17 cellular contexts compared by ENCODE assay signal in the genomic region with DNA sequence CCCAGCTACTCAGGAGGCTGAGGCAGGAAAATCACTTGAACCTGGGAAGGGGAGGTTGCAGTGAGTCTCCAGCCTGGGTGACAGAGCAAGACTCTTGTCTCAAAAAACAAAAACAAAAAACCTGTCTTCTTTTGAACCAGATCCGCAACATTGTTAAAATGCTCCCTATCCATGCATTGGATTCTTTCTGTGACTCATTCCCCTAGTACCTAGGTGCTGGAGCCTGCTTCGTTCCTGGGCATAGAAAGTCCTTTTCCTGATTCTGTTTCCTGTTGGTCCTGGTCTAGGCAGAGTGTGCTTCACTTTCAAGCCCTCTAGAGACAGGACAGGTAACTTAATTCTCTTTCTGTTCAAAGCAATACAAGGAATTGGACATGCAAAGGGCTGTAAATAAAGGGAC. TPM values are rescaled to one million over a fixed set of nuclear protein-coding genes. Genes with fewer than 3 reads are reported as not detected.
DNase-seq lines count a peak whose midpoint lies in the region; ATAC-seq, FAIRE-seq and TF ChIP-seq lines count a peak whose summit lies in the region.
"Had no signal": no experiment of that assay in that cellular context is flagged by ENCODE, and none has a peak within 500 bp of the region (broad histone marks: within the 10 kb centered on the region; RNA-seq: fewer than 3 reads in every experiment).

No MANE protein-coding gene starts in this region.

- H3K4me3 ChIP-seq in esophagus (ENCODE audit: low read depth in 1 of 2, low read length in 2 of 2) = no peak overlapping the region
- H3K4me3 ChIP-seq in pancreas = no peak overlapping the region
- H3K4me3 ChIP-seq: colonic mucosa had no signal

- no peak overlapping the region for H3K27ac Mint-ChIP-seq in activated T-helper 2 cell treated with anti-CD3 and anti-CD28 coated beads, Interferon-gamma antibody, Interleukin-2, Interleukin-4, amounts not matched to agents 10 μg/mL and 5 μg/mL and 100 μg/mL, durations not matched to agents 14 hours and 24 hours and 36 hours
- H3K27ac Mint-ChIP-seq in osteocyte (ENCODE audit: unreplicated experiment) = no peak overlapping the region
- H3K27ac Mint-ChIP-seq: activated naive CD8-positive, alpha-beta T cell treated with anti-CD3 and anti-CD28 coated beads, Interleukin-2, amount 50 U/mL, for 24 hours; HFFc6 had no signal

- H3K9me3 ChIP-seq in esophagus (ENCODE audit: control insufficient read depth in 2 of 2, insufficient read depth in 1 of 2, low read depth in 1 of 2, low read length in 1 of 2) = no peaks in the 10 kb centered on the region
- H3K9me3 ChIP-seq in pancreas = no peaks in the 10 kb centered on the region
- H3K9me3 ChIP-seq: BE2C, colonic mucosa had no signal

- H3K27me3 ChIP-seq in esophagus (ENCODE audit: control insufficient read depth in 1 of 2, insufficient read depth in 2 of 2, low read length in 2 of 2) (no peaks in the 10 kb centered on the region), pancreas (no peaks in the 10 kb centered on the region)
- H3K27me3 ChIP-seq: BE2C, colonic mucosa had no signal

- CTCF ChIA-PET in RWPE1 (lab: Yijun Ruan, JAX) = no interaction called here

- POLR2A ChIA-PET in RWPE1 (lab: Yijun Ruan, JAX; ENCODE audit: low non-redundant PET) = no interaction called here

- TF ChIP-seq CTCF in RWPE1 (conservative IDR thresholded peaks at IDR 0.05; ENCODE audit: low read depth) (no peak), pancreas (IDR thresholded peaks at IDR 0.05) (no peak), osteocyte (IDR thresholded peaks at IDR 0.05) (no peak)

- H3K4me3 Mint-ChIP-seq in activated T-helper 2 cell treated with anti-CD3 and anti-CD28 coated beads, Interferon-gamma antibody, Interleukin-2, Interleukin-4, amounts not matched to agents 10 μg/mL and 5 μg/mL and 100 μg/mL, durations not matched to agents 14 hours and 24 hours and 36 hours (ENCODE audit: low read depth) = no peak overlapping the region
- no peak overlapping the region for H3K4me3 Mint-ChIP-seq in osteocyte (ENCODE audit: unreplicated experiment)
- H3K4me3 Mint-ChIP-seq: activated naive CD8-positive, alpha-beta T cell treated with anti-CD3 and anti-CD28 coated beads, Interleukin-2, amount 50 U/mL, for 24 hours; HFFc6 had no signal

- H3K4me1 Mint-ChIP-seq in activated T-helper 2 cell treated with anti-CD3 and anti-CD28 coated beads, Interferon-gamma antibody, Interleukin-2, Interleukin-4, amounts not matched to agents 10 μg/mL and 5 μg/mL and 100 μg/mL, durations not matched to agents 14 hours and 24 hours and 36 hours (ENCODE audit: low read depth) = peaks cover 4% of the 10 kb centered on the region
- H3K4me1 Mint-ChIP-seq in osteocyte (ENCODE audit: unreplicated experiment) = peaks cover 24% of the 10 kb centered on the region

- H3K4me1 ChIP-seq in esophagus (ENCODE audit: control insufficient read depth in 2 of 2, insufficient read depth in 2 of 2, low read length in 1 of 2) (peaks cover 3 to 16% of the 10 kb centered on the region in 2 donors), pancreas (peaks cover 0 to 19% (median 3%) of the 10 kb centered on the region in 3 donors)
- H3K4me1 ChIP-seq: colonic mucosa had no signal

- no peaks in the 10 kb centered on the region for H3K36me3 Mint-ChIP-seq in activated T-helper 2 cell treated with anti-CD3 and anti-CD28 coated beads, Interferon-gamma antibody, Interleukin-2, Interleukin-4, amounts not matched to agents 10 μg/mL and 5 μg/mL and 100 μg/mL, durations not matched to agents 14 hours and 24 hours and 36 hours (ENCODE audit: low read depth)
- H3K36me3 Mint-ChIP-seq in osteocyte (ENCODE audit: unreplicated experiment) = peaks cover 5% of the 10 kb centered on the region

- no peaks in the 10 kb centered on the region for H3K9me3 Mint-ChIP-seq in activated T-helper 2 cell treated with anti-CD3 and anti-CD28 coated beads, Interferon-gamma antibody, Interleukin-2, Interleukin-4, amounts not matched to agents 10 μg/mL and 5 μg/mL and 100 μg/mL, durations not matched to agents 14 hours and 24 hours and 36 hours
- no peaks in the 10 kb centered on the region for H3K9me3 Mint-ChIP-seq in osteocyte (ENCODE audit: unreplicated experiment)
- H3K9me3 Mint-ChIP-seq: activated naive CD8-positive, alpha-beta T cell treated with anti-CD3 and anti-CD28 coated beads, Interleukin-2, amount 50 U/mL, for 24 hours; HFFc6 had no signal

- no peak for FAIRE-seq in pancreas (lab: Jason Lieb, UNC)

- intact Hi-C loops in pancreas (cut with DNase I) = no loop called here
- intact Hi-C loops in activated T-helper 2 cell treated with anti-CD3 and anti-CD28 coated beads, Interferon-gamma antibody, Interleukin-2, Interleukin-4, amounts not matched to agents 10 μg/mL and 5 μg/mL and 100 μg/mL, durations not matched to agents 14 hours and 24 hours and 36 hours (cut with micrococcal nuclease) = no loop called here

- H3K27ac ChIP-seq in RWPE1 (peak overlapping the region; percentile 34; the same call in 1 of the 2 replicates), esophagus (ENCODE audit: low read depth in 2 of 2, low read length in 1 of 2) (peak overlapping the region; percentile 79 to 85), pancreas (peak overlapping the region in 3 of 4 donors; percentile 7 to 26 (median 12))
- H3K27ac ChIP-seq: colonic mucosa had no signal

- peak in 3 of 4 donors; percentile 24 to 40 (median 27) for ATAC-seq in pancreas
- no peak for ATAC-seq in GM18867 (IDR thresholded peaks at IDR 0.05; ENCODE audit: unreplicated experiment)
- ATAC-seq: activated naive CD8-positive, alpha-beta T cell treated with anti-CD3 and anti-CD28 coated beads, Interleukin-2, amount 50 U/mL, for 24 hours had no signal

- H3K36me3 ChIP-seq in esophagus (ENCODE audit: control insufficient read depth in 2 of 2, insufficient read depth in 2 of 2, low read length in 1 of 2) (no peaks in the 10 kb centered on the region), pancreas (no peaks in the 10 kb centered on the region)
- H3K36me3 ChIP-seq: BE2C, colonic mucosa had no signal

- peaks cover 10% of the 10 kb centered on the region for H3K27me3 Mint-ChIP-seq in activated T-helper 2 cell treated with anti-CD3 and anti-CD28 coated beads, Interferon-gamma antibody, Interleukin-2, Interleukin-4, amounts not matched to agents 10 μg/mL and 5 μg/mL and 100 μg/mL, durations not matched to agents 14 hours and 24 hours and 36 hours (ENCODE audit: low read depth)
- H3K27me3 Mint-ChIP-seq in osteocyte (ENCODE audit: unreplicated experiment) = no peaks in the 10 kb centered on the region

- DNase-seq in HT-29 (ENCODE audit: low spot score) (peak; percentile 36), RWPE1 (ENCODE audit: low spot score) (peak; percentile 42), pancreas (no peak), medulla oblongata (ENCODE audit: extremely low spot score) (no peak), osteocyte (ENCODE audit: extremely low spot score, unreplicated experiment) (no peak)
- no peak for DNase-seq in activated T-helper 2 cell treated with anti-CD3 and anti-CD28 coated beads, Interferon-gamma antibody, Interleukin-2, Interleukin-4, amounts not matched to agents 10 μg/mL and 5 μg/mL and 100 μg/mL, durations not matched to agents 14 hours and 24 hours and 36 hours (ENCODE audit: low spot score)
- DNase-seq: activated CD4-positive, alpha-beta T cell treated with anti-CD3 and anti-CD28 coated beads for 4 hours; activated naive CD8-positive, alpha-beta T cell treated with anti-CD3 and anti-CD28 coated beads, Interleukin-2, amount 50 U/mL, for 24 hours; activated T-cell treated with anti-CD3 and anti-CD28 coated beads, Interleukin-2, amount 50 U/mL, for 1 hour; BE2C; colonic mucosa; DMS79 treated with DMSO at 0.1 percent for 48 hours; HFFc6; Karpas-422; NCI-H748 treated with DMSO at 0.1 percent for 48 hours had no signal

- WGBS in esophagus, 2 donors = 46 to 62% methylated on average over 2 of the region's 2 CpGs
- WGBS in pancreas, 2 donors = 61 to 65% methylated on average over 2 of the region's 2 CpGs

RNA-seq across cellular contexts. Expression of gene EPN2, which starts 5.2 kb away (rescaled TPM):
- total RNA-seq in HT-29 (2014; rRNA removed; shearing (Covaris generic)) = 16.8 and 18.1 TPM in 2 replicates
- polyA plus RNA-seq in esophagus (10 to 100 TPM; 27.9 to 44.7 TPM), pancreas (10 to 100 TPM; 15.5 to 17.5 TPM)
- total RNA-seq in pancreas (10 to 100 TPM; 13.4 to 29.4 (median 15.2) TPM), osteocyte (49.5 and 54.7 TPM in 2 replicates)
- total RNA-seq in activated T-helper 2 cell treated with anti-CD3 and anti-CD28 coated beads, Interferon-gamma antibody, Interleukin-2, Interleukin-4, amounts not matched to agents 10 μg/mL and 5 μg/mL and 100 μg/mL, durations not matched to agents 14 hours and 24 hours and 36 hours = 10.5 and 11.6 TPM in 2 replicates

Comparison
In these comparisons a context has a peak if more than half of its experiments do, and no peak if none do; other contexts are left out.
1. DNase-seq: peak in HT-29 (single experiment) and RWPE1 (single experiment); none in pancreas (0 of 6), activated T-helper 2 cell treated with anti-CD3 and anti-CD28 coated beads, Interferon-gamma antibody, Interleukin-2, Interleukin-4, amounts not matched to agents 10 μg/mL and 5 μg/mL and 100 μg/mL, durations not matched to agents 14 hours and 24 hours and 36 hours (single experiment), medulla oblongata (single experiment) and osteocyte (single experiment).
2. H3K27ac ChIP-seq: peak in every context shown above with its lines; median percentile 82 in esophagus; 34 in RWPE1; 12 in pancreas.